Comparison of ENCODE assay signal across 20 cellular contexts in genomic region chr1:115239148-115239820, GRCh38.
DNase-seq lines count a peak whose midpoint lies in the region; TF ChIP-seq lines count a peak whose summit lies in the region.
"Had no signal": no experiment of that assay in that cellular context is flagged by ENCODE, and none has a peak within 500 bp of the region (broad histone marks: within the 10 kb centered on the region; RNA-seq: fewer than 3 reads in every experiment).

No MANE protein-coding gene starts in this region.

- POLR2A ChIA-PET in BJ (lab: Charles Lee) = interaction anchor here (0.6 kb wide), 1 partner anchor 49 kb away, joined by 11 read pairs; no protein-coding TSS in a partner anchor

- H3K4me3 ChIP-seq in BJ (ENCODE audit: low read depth, low read length) = no peak overlapping the region
- no peak overlapping the region for H3K4me3 ChIP-seq in choroid plexus epithelial cell (ENCODE audit: low read depth, low read length)
- H3K4me3 ChIP-seq in osteoblast (ENCODE audit: insufficient read depth, low read length) = peak overlapping the region; percentile 16
- H3K4me3 ChIP-seq: BLaER1 treated with 17β-estradiol and CSF1 and Interleukin-3, amounts not matched to agents 10 nM and 100 nM; esophagus squamous epithelium; HAP-1 had no signal

- peaks cover 20% of the 10 kb centered on the region for H3K4me1 ChIP-seq in osteoblast (ENCODE audit: insufficient read depth, low read length)
- H3K4me1 ChIP-seq: BLaER1 treated with 17β-estradiol and CSF1 and Interleukin-3, amounts not matched to agents 10 nM and 100 nM; HAP-1 had no signal

- H3K27me3 ChIP-seq in BJ (ENCODE audit: control insufficient read depth, insufficient read depth, low read length) = no peaks in the 10 kb centered on the region
- no peaks in the 10 kb centered on the region for H3K27me3 ChIP-seq in osteoblast (ENCODE audit: insufficient read depth, low read length)
- H3K27me3 ChIP-seq: BLaER1 treated with 17β-estradiol and CSF1 and Interleukin-3, amounts not matched to agents 10 nM and 100 nM; esophagus squamous epithelium had no signal

- DNase-seq in BJ (ENCODE audit: low read depth) (peak; percentile 71), M059J (ENCODE audit: low read depth) (peak; percentile 93), choroid plexus epithelial cell (ENCODE audit: low read depth) (peak; percentile 42), osteoblast (ENCODE audit: insufficient read length, low spot score, missing footprints) (peak; percentile 4), HuH-7.5 (ENCODE audit: low spot score) (no peak), H4 (ENCODE audit: low spot score) (no peak), glomerular visceral epithelial cell (ENCODE audit: extremely low spot score) (no peak)
- no peak for DNase-seq in stimulated activated CD4-positive, alpha-beta T cell treated with anti-CD3 and anti-CD28 coated beads, Interleukin-4, amount 100 ng/mL, for 24 hours
- DNase-seq: central memory CD4-positive, alpha-beta T cell; effector CD4-positive, alpha-beta T cell; esophagus squamous epithelium; hippocampal formation; kidney glomerular epithelial cell; NCI-H2081 treated with DMSO at 0.1 percent for 48 hours; NCI-H526 treated with DMSO at 0.1 percent for 48 hours; SIG-M5; stimulated activated CD4-positive, alpha-beta T cell treated with anti-CD3 and anti-CD28 coated beads, Interleukin-2, amount 100 ng/mL, for 48 hours; substantia nigra had no signal

- H3K9me3 ChIP-seq in osteoblast (ENCODE audit: low read depth, low read length) = no peaks in the 10 kb centered on the region
- H3K9me3 ChIP-seq: esophagus squamous epithelium, HAP-1 had no signal

- CTCF ChIA-PET in BJ (lab: Yijun Ruan, JAX) = interaction anchor here (0.6 to 1.7 kb wide), 7 partner anchors 9 to 215 kb away, joined by 3 to 5 read pairs (median 4); no protein-coding TSS in a partner anchor

- no peaks in the 10 kb centered on the region for H3K36me3 ChIP-seq in BJ (ENCODE audit: control insufficient read depth, insufficient read depth, low read length)
- no peaks in the 10 kb centered on the region for H3K36me3 ChIP-seq in osteoblast (ENCODE audit: insufficient read depth, low read length)
- H3K36me3 ChIP-seq: BLaER1 treated with 17β-estradiol and CSF1 and Interleukin-3, amounts not matched to agents 10 nM and 100 nM; esophagus squamous epithelium; HAP-1 had no signal

- TF ChIP-seq CTCF in BJ (IDR thresholded peaks at IDR 0.05; ENCODE audit: insufficient read depth, low read depth, low read length) (no peak), choroid plexus epithelial cell (conservative IDR thresholded peaks at IDR 0.05; ENCODE audit: low read depth, low read length) (no peak), osteoblast (IDR thresholded peaks at IDR 0.05; ENCODE audit: extremely low read depth, low read depth, low read length) (no peak)

- no peaks in the 10 kb centered on the region for H4K20me1 ChIP-seq in osteoblast (ENCODE audit: insufficient read depth, low read length)
- H4K20me1 ChIP-seq: BLaER1 treated with 17β-estradiol and CSF1 and Interleukin-3, amounts not matched to agents 10 nM and 100 nM had no signal

- H3K4me2 ChIP-seq in osteoblast (ENCODE audit: insufficient read depth, low read length) = peak overlapping the region; percentile 54
- H3K4me2 ChIP-seq: BLaER1 treated with 17β-estradiol and CSF1 and Interleukin-3, amounts not matched to agents 10 nM and 100 nM had no signal

- H3K27ac ChIP-seq in osteoblast (ENCODE audit: low read depth, low read length) = peak overlapping the region; percentile 90
- H3K27ac ChIP-seq: BLaER1 treated with 17β-estradiol and CSF1 and Interleukin-3, amounts not matched to agents 10 nM and 100 nM; esophagus squamous epithelium had no signal

- H3K79me2 ChIP-seq in osteoblast (ENCODE audit: insufficient read depth, low read length) = no peaks in the 10 kb centered on the region

- peak overlapping the region; percentile 45 for H2AFZ ChIP-seq in osteoblast (ENCODE audit: low read length)

Comparison
In these comparisons a context has a peak if more than half of its experiments do, and no peak if none do; other contexts are left out.
1. DNase-seq: peak in BJ (single experiment), M059J (single experiment), choroid plexus epithelial cell (single experiment) and osteoblast (single experiment); none in stimulated activated CD4-positive, alpha-beta T cell treated with anti-CD3 and anti-CD28 coated beads, Interleukin-4, amount 100 ng/mL, for 24 hours (single experiment), HuH-7.5 (single experiment), H4 (single experiment) and glomerular visceral epithelial cell (single experiment).